In the genomic region with DNA sequence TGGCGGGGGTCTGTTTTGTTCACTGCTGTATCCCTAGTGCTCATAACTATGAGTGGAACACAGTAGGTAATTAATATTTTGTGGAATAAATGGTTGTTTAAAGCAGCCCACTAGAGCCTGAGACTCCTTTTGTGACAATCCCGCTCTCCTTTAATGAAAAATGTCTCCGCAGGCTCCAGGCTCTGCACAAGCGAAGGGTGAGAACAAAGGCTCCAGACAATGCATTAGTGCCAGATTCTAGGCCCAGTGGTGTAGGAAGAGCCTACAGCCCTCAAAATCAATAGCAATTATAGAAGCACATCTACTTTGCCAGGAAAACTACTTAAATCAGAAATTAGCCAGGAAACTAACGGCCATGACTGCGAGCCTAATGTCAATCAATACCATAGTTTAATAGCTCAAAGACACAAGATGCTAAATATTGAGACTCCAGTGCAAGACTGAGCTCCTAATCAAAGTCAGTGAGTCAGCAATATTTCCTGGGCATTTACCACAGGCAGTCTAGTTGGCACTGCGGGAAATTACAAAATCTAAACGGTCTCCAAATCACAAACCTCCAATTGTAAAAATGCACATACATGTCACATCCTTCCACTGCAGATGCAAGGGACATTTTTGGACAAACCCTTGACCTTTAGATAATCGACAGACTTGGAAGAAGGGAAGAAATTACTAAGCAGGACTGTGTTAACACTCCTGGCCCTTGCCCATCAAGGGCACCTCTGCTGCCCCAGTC, we compare ENCODE assay signal across 9 cellular contexts. TPM values are rescaled to one million over a fixed set of nuclear protein-coding genes. Genes with fewer than 3 reads are reported as not detected.
DNase-seq lines count a peak whose midpoint lies in the region; ATAC-seq and TF ChIP-seq lines count a peak whose summit lies in the region.
"Had no signal": no experiment of that assay in that cellular context is flagged by ENCODE, and none has a peak within 500 bp of the region (broad histone marks: within the 10 kb centered on the region; RNA-seq: fewer than 3 reads in every experiment).

No MANE protein-coding gene starts in this region.

- no peaks in the 10 kb centered on the region for H3K9me3 Mint-ChIP-seq in progenitor cell of endocrine pancreas (ENCODE audit: low read depth)

- H3K4me1 Mint-ChIP-seq in progenitor cell of endocrine pancreas (ENCODE audit: low read depth), result peaks cover 72% of the 10 kb centered on the region

- H3K9me3 ChIP-seq in NT2/D1 (ENCODE audit: insufficient read depth, low read length), result no peaks in the 10 kb centered on the region
- H3K9me3 ChIP-seq in endocrine pancreas (ENCODE audit: control insufficient read depth, low read length), result no peaks in the 10 kb centered on the region
- H3K9me3 ChIP-seq in effector memory CD4-positive, alpha-beta T cell (ENCODE audit: control insufficient read depth, low read length), result no peaks in the 10 kb centered on the region

- H3K36me3 ChIP-seq in NT2/D1 (ENCODE audit: insufficient read depth, insufficient read length, low read length) (peaks cover 66% of the 10 kb centered on the region), endocrine pancreas (ENCODE audit: control insufficient read depth, insufficient read depth, low read length) (no peaks in the 10 kb centered on the region)
- H3K36me3 ChIP-seq in effector memory CD4-positive, alpha-beta T cell (ENCODE audit: control insufficient read depth, insufficient read depth, low read length), result no peaks in the 10 kb centered on the region

- peaks cover 6% of the 10 kb centered on the region for H3K36me3 Mint-ChIP-seq in progenitor cell of endocrine pancreas (ENCODE audit: insufficient read depth)

- H3K9ac ChIP-seq in NT2/D1 (ENCODE audit: insufficient read length, low read depth), result peak overlapping the region; percentile 0
- no peak overlapping the region for H3K9ac ChIP-seq in endocrine pancreas (ENCODE audit: control insufficient read depth, insufficient read depth, low read length)

- ATAC-seq in HG02852 (IDR thresholded peaks at IDR 0.05; ENCODE audit: unreplicated experiment), result no peak

- H3K27me3 ChIP-seq in NT2/D1 (ENCODE audit: insufficient read depth, insufficient read length) (no peaks in the 10 kb centered on the region), endocrine pancreas (ENCODE audit: control insufficient read depth, insufficient read depth, low read length) (no peaks in the 10 kb centered on the region)
- no peaks in the 10 kb centered on the region for H3K27me3 ChIP-seq in effector memory CD4-positive, alpha-beta T cell (replicated peaks; ENCODE audit: control insufficient read depth, insufficient read depth, low read length, poor library complexity, severe bottlenecking)

- H3K4me3 ChIP-seq in NT2/D1 (ENCODE audit: insufficient read length, low read depth) (no peak overlapping the region), endocrine pancreas (ENCODE audit: control insufficient read depth, insufficient read depth, low read length) (peak overlapping the region; percentile 11)
- H3K4me3 ChIP-seq in effector memory CD4-positive, alpha-beta T cell (ENCODE audit: insufficient read depth, low read depth, low read length, poor library complexity, severe bottlenecking), result no peak overlapping the region

- H3K27ac ChIP-seq in effector memory CD4-positive, alpha-beta T cell (ENCODE audit: insufficient read depth, low read length, poor library complexity, severe bottlenecking), result no peak overlapping the region

- peak overlapping the region; percentile 92 for H3K27ac Mint-ChIP-seq in progenitor cell of endocrine pancreas

- peak; percentile 41 for DNase-seq in EL
- DNase-seq in NT2/D1 (ENCODE audit: low read depth, low spot score), result no peak
- DNase-seq in progenitor cell of endocrine pancreas (ENCODE audit: low spot score, unreplicated experiment), result no peak
- DNase-seq in effector memory CD4-positive, alpha-beta T cell, result no peak
- DNase-seq in DMS79 treated with DMSO at 0.1 percent for 48 hours (lab: John Stamatoyannopoulos, UW), result no peak
- no peak for DNase-seq in activated CD4-positive, alpha-beta T cell treated with anti-CD3 and anti-CD28 coated beads for 48 hours
- DNase-seq: activated T-cell treated with anti-CD3 and anti-CD28 coated beads, Interleukin-2, amount 50 U/mL, for 48 hours had no signal

- peaks cover 8% of the 10 kb centered on the region for H3K27me3 Mint-ChIP-seq in progenitor cell of endocrine pancreas

- H3K4me3 Mint-ChIP-seq in progenitor cell of endocrine pancreas (ENCODE audit: low read depth), result peak overlapping the region; percentile 87

- H3K4me1 ChIP-seq in NT2/D1 (ENCODE audit: insufficient read depth, insufficient read length), result peaks cover 6% of the 10 kb centered on the region
- H3K4me1 ChIP-seq in endocrine pancreas (ENCODE audit: control insufficient read depth, insufficient read depth, low read length), result peaks cover 26% of the 10 kb centered on the region
- H3K4me1 ChIP-seq in effector memory CD4-positive, alpha-beta T cell (ENCODE audit: control insufficient read depth, insufficient read depth, low read length, poor library complexity, severe bottlenecking), result peaks cover 58% of the 10 kb centered on the region

- no peak for TF ChIP-seq CTCF in progenitor cell of endocrine pancreas (IDR thresholded peaks at IDR 0.05; ENCODE audit: unreplicated experiment)

RNA-seq across cellular contexts. Expression of gene ANXA2, which starts 2.3 kb away (rescaled TPM):
- total RNA-seq in progenitor cell of endocrine pancreas, result 311 and 366 TPM in 2 replicates
